Comparison of ENCODE assay signal across 8 cellular contexts in the genomic region with DNA sequence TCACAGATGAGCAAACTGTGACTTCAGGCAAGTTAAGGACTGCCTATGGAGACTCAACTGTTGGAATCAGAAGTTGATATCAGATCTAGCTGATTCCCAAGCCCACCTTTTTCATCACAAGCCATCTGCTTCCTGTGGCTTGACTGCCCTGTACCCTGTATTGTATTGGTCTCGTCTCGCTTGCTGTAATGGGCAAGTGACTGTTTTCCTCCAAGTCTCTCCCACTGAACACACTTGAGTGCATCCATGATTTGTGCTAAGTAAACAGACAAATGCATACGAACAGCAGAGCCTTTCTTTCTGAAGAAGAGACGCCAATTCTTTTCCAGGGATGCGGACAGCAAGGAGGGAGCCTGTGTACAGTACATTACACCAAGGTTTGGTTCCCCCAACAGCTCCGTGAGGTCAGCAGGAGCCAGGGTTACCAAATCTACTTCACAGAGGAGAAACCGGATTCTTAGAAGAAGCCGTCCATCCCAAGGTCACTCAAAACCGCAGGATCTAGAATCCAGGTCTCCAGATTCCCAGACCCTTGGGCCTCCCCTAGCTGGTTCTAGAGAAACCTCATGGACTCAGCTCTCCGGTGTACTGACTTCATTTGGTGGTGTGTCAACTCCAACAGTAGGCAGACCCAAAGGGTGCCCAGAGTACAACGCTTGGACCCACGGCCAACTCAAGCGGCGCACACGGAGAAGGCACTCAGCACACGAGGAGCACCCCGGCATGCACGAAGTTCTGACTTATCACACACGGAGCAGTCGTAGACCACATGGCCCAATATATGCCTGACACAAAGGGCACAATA. TPM values are rescaled to one million over a fixed set of nuclear protein-coding genes. Genes with fewer than 3 reads are reported as not detected.
A peak's percentile ranks its signal among the peaks of the same experiment; 100 is the strongest.
DNase-seq lines count a peak whose midpoint lies in the region; ATAC-seq and TF ChIP-seq lines count a peak whose summit lies in the region.

No MANE protein-coding gene starts in this region.

- peaks cover 42% of the 10 kb centered on the region for H3K4me1 Mint-ChIP-seq in activated naive CD8-positive, alpha-beta T cell treated with anti-CD3 and anti-CD28 coated beads, Interleukin-2, amount 10 ng/mL, durations not matched to agents 7 days and 5 days

- no peaks in the 10 kb centered on the region for H3K9me2 ChIP-seq in MM.1S (replicated peaks; ENCODE audit: insufficient read depth, low read length)

- ATAC-seq in GM18907 (IDR thresholded peaks at IDR 0.05; ENCODE audit: unreplicated experiment) (peak; percentile 10), sciatic nerve (peak; percentile 0)
- ATAC-seq in activated naive CD8-positive, alpha-beta T cell treated with anti-CD3 and anti-CD28 coated beads, Interleukin-2, amount 10 ng/mL, durations not matched to agents 7 days and 5 days (ENCODE audit: low read depth): no peak

- H3K79me2 ChIP-seq in MM.1S (ENCODE audit: low read length): peaks cover 75% of the 10 kb centered on the region

- H3K4me1 ChIP-seq in MM.1S (ENCODE audit: low read length): peaks cover 6% of the 10 kb centered on the region; the same call in 1 of the 2 replicates
- peaks cover 0 to 25% of the 10 kb centered on the region in 2 donors for H3K4me1 ChIP-seq in right atrium auricular region

- no peaks in the 10 kb centered on the region for H3K27me3 Mint-ChIP-seq in activated naive CD8-positive, alpha-beta T cell treated with anti-CD3 and anti-CD28 coated beads, Interleukin-2, amount 10 ng/mL, durations not matched to agents 7 days and 5 days

- no peaks in the 10 kb centered on the region for H3K27me3 ChIP-seq in MM.1S (replicated peaks; ENCODE audit: insufficient read depth, low read length)
- H3K27me3 ChIP-seq in right atrium auricular region: no peaks in the 10 kb centered on the region

- H2AFZ ChIP-seq in MM.1S (ENCODE audit: low read length): peak overlapping the region; percentile 80; the same call in 1 of the 2 replicates

- DNase-seq in AG20443 (ENCODE audit: low spot score) (peak; percentile 33), MM.1S (peak; percentile 28), right atrium auricular region (ENCODE audit: low spot score) (peak; percentile 9), sciatic nerve (ENCODE audit: low spot score) (no peak), A172 (ENCODE audit: low spot score) (no peak)
- DNase-seq in activated naive CD8-positive, alpha-beta T cell treated with anti-CD3 and anti-CD28 coated beads, Interleukin-2, amount 10 ng/mL, durations not matched to agents 7 days and 5 days: peak; percentile 41
- DNase-seq in activated effector memory CD4-positive, alpha-beta T cell treated with Interleukin-2 at 50 U/mL for 16 hours: no peak

- H3K4me3 ChIP-seq in MM.1S (ENCODE audit: low read length) (peak overlapping the region; percentile 99), right atrium auricular region (peak overlapping the region; percentile 98)

- no peaks in the 10 kb centered on the region for H3K9me3 Mint-ChIP-seq in activated naive CD8-positive, alpha-beta T cell treated with anti-CD3 and anti-CD28 coated beads, Interleukin-2, amount 10 ng/mL, durations not matched to agents 7 days and 5 days

- H3K27ac ChIP-seq in MM.1S (ENCODE audit: low read length): peak overlapping the region; percentile 74; the same call in 1 of the 2 replicates
- H3K27ac ChIP-seq in right atrium auricular region: peak overlapping the region; percentile 96 to 97

- TF ChIP-seq CTCF in MM.1S (IDR thresholded peaks at IDR 0.05; ENCODE audit: low read length) (no peak), right atrium auricular region (IDR thresholded peaks at IDR 0.05) (no peak)

- peaks cover 3% of the 10 kb centered on the region; the same call in 1 of the 2 replicates for H4K20me1 ChIP-seq in MM.1S (ENCODE audit: insufficient read depth, low read length)

- H3K9me3 ChIP-seq in MM.1S (replicated peaks; ENCODE audit: insufficient read depth, low read length) (no peaks in the 10 kb centered on the region), right atrium auricular region (no peaks in the 10 kb centered on the region)

- POLR2A ChIA-PET in activated naive CD8-positive, alpha-beta T cell treated with anti-CD3 and anti-CD28 coated beads, Interleukin-2, amount 10 ng/mL, durations not matched to agents 7 days and 5 days (lab: Charles Lee): interaction anchor here (0.6 to 5.9 kb wide), 10 partner anchors 10 to 727 kb away, joined by 3 to 36 read pairs (median 6); partner anchors contain the start of genes B4GALT1, DNAJA1, NFX1 and NOL6

- H3K36me3 ChIP-seq in MM.1S (replicated peaks; ENCODE audit: insufficient read depth, low read length) (peaks cover 29% of the 10 kb centered on the region), right atrium auricular region (peaks cover 57% of the 10 kb centered on the region)

- peak overlapping the region; percentile 98 for H3K4me3 Mint-ChIP-seq in activated naive CD8-positive, alpha-beta T cell treated with anti-CD3 and anti-CD28 coated beads, Interleukin-2, amount 10 ng/mL, durations not matched to agents 7 days and 5 days

- H3F3A ChIP-seq in MM.1S (ENCODE audit: insufficient read depth, low read length): no peaks in the 10 kb centered on the region

- H3K4me2 ChIP-seq in MM.1S (ENCODE audit: low read depth, low read length): peak overlapping the region; percentile 95

- peaks cover 46% of the 10 kb centered on the region for H3K36me3 Mint-ChIP-seq in activated naive CD8-positive, alpha-beta T cell treated with anti-CD3 and anti-CD28 coated beads, Interleukin-2, amount 10 ng/mL, durations not matched to agents 7 days and 5 days

- peak overlapping the region; percentile 90 for H3K9ac ChIP-seq in MM.1S (ENCODE audit: low read length)

- H3K27ac Mint-ChIP-seq in activated naive CD8-positive, alpha-beta T cell treated with anti-CD3 and anti-CD28 coated beads, Interleukin-2, amount 10 ng/mL, durations not matched to agents 7 days and 5 days: peak overlapping the region; percentile 96

- intact Hi-C loops in sciatic nerve (cut with DNase I): no loop called here

RNA-seq across cellular contexts. Expression of gene BAG1, which starts 1.2 kb away (rescaled TPM):
- 10 to 100 TPM; 63.8 to 73.2 TPM for total RNA-seq in activated naive CD8-positive, alpha-beta T cell treated with anti-CD3 and anti-CD28 coated beads, Interleukin-2, amount 10 ng/mL, durations not matched to agents 7 days and 5 days
- 100 to 1,000 TPM; 162 to 166 TPM for total RNA-seq in right atrium auricular region
- 85.6 TPM for total RNA-seq in sciatic nerve
- total RNA-seq in A172 (2014; rRNA removed; shearing (Covaris generic)): 29.5 and 30.7 TPM in 2 replicates

RNA-seq across cellular contexts. Expression of gene CHMP5, which starts 1.5 kb away (rescaled TPM):
- total RNA-seq in activated naive CD8-positive, alpha-beta T cell treated with anti-CD3 and anti-CD28 coated beads, Interleukin-2, amount 10 ng/mL, durations not matched to agents 7 days and 5 days: 10 to 100 TPM; 96.1 to 97.1 TPM
- total RNA-seq in right atrium auricular region (10 to 100 TPM; 44.0 to 51.1 TPM), sciatic nerve (73.0 TPM)
- 137 and 153 TPM in 2 replicates for total RNA-seq in A172 (2014; rRNA removed; shearing (Covaris generic))

RNA-seq across cellular contexts. Expression of gene SPINK4, which starts 23.4 kb away (rescaled TPM):
- not detected for total RNA-seq in activated naive CD8-positive, alpha-beta T cell treated with anti-CD3 and anti-CD28 coated beads, Interleukin-2, amount 10 ng/mL, durations not matched to agents 7 days and 5 days
- total RNA-seq in right atrium auricular region (not detected), sciatic nerve (not detected)
- not detected in 2 replicates for total RNA-seq in A172 (2014; rRNA removed; shearing (Covaris generic))

RNA-seq across cellular contexts. Expression of gene NFX1, which starts 27.0 kb away (rescaled TPM):
- 10 to 100 TPM; 47.4 to 48.2 TPM for total RNA-seq in activated naive CD8-positive, alpha-beta T cell treated with anti-CD3 and anti-CD28 coated beads, Interleukin-2, amount 10 ng/mL, durations not matched to agents 7 days and 5 days
- total RNA-seq in right atrium auricular region (10 to 100 TPM; 23.7 to 29.1 TPM), sciatic nerve (45.8 TPM)
- total RNA-seq in A172 (2014; rRNA removed; shearing (Covaris generic)): 16.3 and 21.7 TPM in 2 replicates

Comparison
In these comparisons a context has a peak if more than half of its experiments do, and no peak if none do; other contexts are left out.
1. DNase-seq: peak in AG20443 (single experiment), MM.1S (single experiment), activated naive CD8-positive, alpha-beta T cell treated with anti-CD3 and anti-CD28 coated beads, Interleukin-2, amount 10 ng/mL, durations not matched to agents 7 days and 5 days (single experiment) and right atrium auricular region (single experiment); none in sciatic nerve (single experiment), activated effector memory CD4-positive, alpha-beta T cell treated with Interleukin-2 at 50 U/mL for 16 hours (single experiment) and A172 (single experiment).